In genomic region chr19:44723952-44724319, GRCh38 we compare ENCODE assay signal across 8 cellular contexts. TPM values are rescaled to one million over a fixed set of nuclear protein-coding genes. Genes with fewer than 3 reads are reported as not detected.
DNase-seq lines count a peak whose midpoint lies in the region; ATAC-seq and TF ChIP-seq lines count a peak whose summit lies in the region.

No MANE protein-coding gene starts in this region.

- H3K27me3 ChIP-seq in left ventricle myocardium inferior (ENCODE audit: low read depth): no peaks in the 10 kb centered on the region

- no peaks in the 10 kb centered on the region for H3K36me3 ChIP-seq in left ventricle myocardium inferior

- H3K4me3 ChIP-seq in left ventricle myocardium inferior: no peak overlapping the region

- H3K4me3 Mint-ChIP-seq in T-helper 2 cell treated with Interferon-gamma antibody and Interleukin-4, amounts not matched to agents 5 μg/mL and 100 μg/mL, for 36 hours: no peak overlapping the region

- peak overlapping the region; percentile 23 for H3K27ac Mint-ChIP-seq in T-helper 2 cell treated with Interferon-gamma antibody and Interleukin-4, amounts not matched to agents 5 μg/mL and 100 μg/mL, for 36 hours

- H3K36me3 Mint-ChIP-seq in T-helper 2 cell treated with Interferon-gamma antibody and Interleukin-4, amounts not matched to agents 5 μg/mL and 100 μg/mL, for 36 hours (ENCODE audit: low read depth): no peaks in the 10 kb centered on the region

- no peaks in the 10 kb centered on the region for H3K9me3 ChIP-seq in left ventricle myocardium inferior (replicated peaks)

- no peaks in the 10 kb centered on the region for H3K27me3 Mint-ChIP-seq in T-helper 2 cell treated with Interferon-gamma antibody and Interleukin-4, amounts not matched to agents 5 μg/mL and 100 μg/mL, for 36 hours (ENCODE audit: low read depth)

- peaks cover 45% of the 10 kb centered on the region for H3K4me1 ChIP-seq in left ventricle myocardium inferior

- TF ChIP-seq CTCF in C4-2B (conservative IDR thresholded peaks at IDR 0.05) (peak; percentile 88), left ventricle myocardium inferior (IDR thresholded peaks at IDR 0.05; ENCODE audit: borderline replicate concordance) (peak; percentile 100)

- H3K4me1 Mint-ChIP-seq in T-helper 2 cell treated with Interferon-gamma antibody and Interleukin-4, amounts not matched to agents 5 μg/mL and 100 μg/mL, for 36 hours (ENCODE audit: low read depth): peaks cover 39% of the 10 kb centered on the region

- DNase-seq in NCI-H1092 (lab: John Stamatoyannopoulos, UW): peak; percentile 29
- DNase-seq in T-helper 2 cell treated with Interferon-gamma antibody and Interleukin-4, amounts not matched to agents 5 μg/mL and 100 μg/mL, for 36 hours (ENCODE audit: low spot score): peak; percentile 75
- peak; percentile 62 for DNase-seq in amniotic stem cell (lab: John Stamatoyannopoulos, UW)
- DNase-seq in left ventricle myocardium inferior: peak; percentile 76
- peak; percentile 71 for DNase-seq in renal cortical epithelial cell (ENCODE audit: low read depth)
- DNase-seq in cerebellar nuclear complex (lab: John Stamatoyannopoulos, UW): no peak

- H3K27ac ChIP-seq in C4-2B (peak overlapping the region; percentile 10; the same call in 1 of the 2 replicates), left ventricle myocardium inferior (replicated peaks) (peak overlapping the region; percentile 69)

- intact Hi-C loops in left ventricle myocardium inferior (cut with micrococcal nuclease): loop anchor here (5.0 kb wide), 1 partner anchor 48 kb away; no protein-coding TSS in a partner anchor

- peak; percentile 58 for ATAC-seq in GM19438 (IDR thresholded peaks at IDR 0.05; ENCODE audit: low read depth, unreplicated experiment)

- no peaks in the 10 kb centered on the region for H3K9me3 Mint-ChIP-seq in T-helper 2 cell treated with Interferon-gamma antibody and Interleukin-4, amounts not matched to agents 5 μg/mL and 100 μg/mL, for 36 hours

RNA-seq across cellular contexts. Expression of gene BCL3, which starts 24.6 kb away (rescaled TPM):
- 15.0 TPM for total RNA-seq in left ventricle myocardium inferior
- total RNA-seq in renal cortical epithelial cell: 2.3 and 10.8 TPM in 2 replicates

RNA-seq across cellular contexts. Expression of gene CEACAM16, which starts 25.0 kb away (rescaled TPM):
- not detected for total RNA-seq in left ventricle myocardium inferior
- total RNA-seq in renal cortical epithelial cell: not detected in 2 replicates

RNA-seq across cellular contexts. Expression of gene CEACAM19, which starts 52.7 kb away (rescaled TPM):
- 2.2 TPM for total RNA-seq in left ventricle myocardium inferior
- under 0.01 and 9.4 TPM in 2 replicates for total RNA-seq in renal cortical epithelial cell

RNA-seq across cellular contexts. Expression of gene CBLC, which starts 53.8 kb away (rescaled TPM):
- not detected for total RNA-seq in left ventricle myocardium inferior
- 2.4 and 23.1 TPM in 2 replicates for total RNA-seq in renal cortical epithelial cell

Comparison
In these comparisons a context has a peak if more than half of its experiments do, and no peak if none do; other contexts are left out.
1. DNase-seq: peak in NCI-H1092 (single experiment), T-helper 2 cell treated with Interferon-gamma antibody and Interleukin-4, amounts not matched to agents 5 μg/mL and 100 μg/mL, for 36 hours (single experiment), amniotic stem cell (single experiment), left ventricle myocardium inferior (single experiment) and renal cortical epithelial cell (single experiment); none in cerebellar nuclear complex (0 of 2).